Comparison of ENCODE assay signal across 9 cellular contexts in genomic region chr1:43545686-43546387, GRCh38. TPM values are rescaled to one million over a fixed set of nuclear protein-coding genes. Genes with fewer than 3 reads are reported as not detected.
DNase-seq lines count a peak whose midpoint lies in the region; ATAC-seq and TF ChIP-seq lines count a peak whose summit lies in the region.
"Had no signal": no experiment of that assay in that cellular context is flagged by ENCODE, and none has a peak within 500 bp of the region (broad histone marks: within the 10 kb centered on the region; RNA-seq: fewer than 3 reads in every experiment).

No MANE protein-coding gene starts in this region.

- no peak for TF ChIP-seq CTCF in Caco-2 (IDR thresholded peaks at IDR 0.05; ENCODE audit: insufficient read depth in 1 of 2, low read depth in 1 of 2, low read length in 1 of 2, severe bottlenecking in 1 of 2, unreplicated experiment in 1 of 2)

- ATAC-seq in HG02973 (IDR thresholded peaks at IDR 0.05; ENCODE audit: unreplicated experiment) (no peak), GM21528 (IDR thresholded peaks at IDR 0.05; ENCODE audit: low FRiP score, unreplicated experiment) (no peak)

- H3K4me1 ChIP-seq in Caco-2: peaks cover 75% of the 10 kb centered on the region
- peaks cover 96% of the 10 kb centered on the region for H3K4me1 ChIP-seq in mucosa of stomach (ENCODE audit: control insufficient read depth, insufficient read depth, low read length)

- peak overlapping the region; percentile 2 for H3K4me3 Mint-ChIP-seq in Caco-2 (ENCODE audit: unreplicated experiment)
- no peak overlapping the region for H3K4me3 Mint-ChIP-seq in activated CD4-positive, alpha-beta memory T cell treated with anti-CD3 and anti-CD28 coated beads for 36 hours
- H3K4me3 Mint-ChIP-seq: activated naive CD4-positive, alpha-beta T cell treated with anti-CD3 and anti-CD28 coated beads, Interleukin-2, amount 50 U/mL, for 24 hours had no signal

- no TSS peak for BruUV-seq in Caco-2 (replicated peaks; lab: Mats Ljungman, UMichigan)

- intact Hi-C loops in Caco-2 (cut with micrococcal nuclease; ENCODE audit: unreplicated experiment): no loop called here
- intact Hi-C loops in activated CD4-positive, alpha-beta memory T cell treated with anti-CD3 and anti-CD28 coated beads for 36 hours (cut with micrococcal nuclease): no loop called here

- peak; percentile 93 to 95 for DNase-seq in Caco-2
- peak; percentile 78 for DNase-seq in NCI-H1105 treated with DMSO at 0.1 percent for 48 hours (lab: John Stamatoyannopoulos, UW)
- peak; percentile 63 for DNase-seq in dermis blood vessel endothelial cell
- no peak for DNase-seq in kidney glomerular epithelial cell (lab: John Stamatoyannopoulos, UW)
- no peak for DNase-seq in activated CD4-positive, alpha-beta memory T cell treated with anti-CD3 and anti-CD28 coated beads for 36 hours

- no peaks in the 10 kb centered on the region for H3K9me3 Mint-ChIP-seq in Caco-2 (ENCODE audit: unreplicated experiment)
- H3K9me3 Mint-ChIP-seq in activated CD4-positive, alpha-beta memory T cell treated with anti-CD3 and anti-CD28 coated beads for 36 hours: no peaks in the 10 kb centered on the region
- H3K9me3 Mint-ChIP-seq: activated naive CD4-positive, alpha-beta T cell treated with anti-CD3 and anti-CD28 coated beads, Interleukin-2, amount 50 U/mL, for 24 hours had no signal

- H3K27ac Mint-ChIP-seq in Caco-2 (ENCODE audit: unreplicated experiment): peak overlapping the region; percentile 78
- H3K27ac Mint-ChIP-seq in activated CD4-positive, alpha-beta memory T cell treated with anti-CD3 and anti-CD28 coated beads for 36 hours: no peak overlapping the region
- H3K27ac Mint-ChIP-seq: activated naive CD4-positive, alpha-beta T cell treated with anti-CD3 and anti-CD28 coated beads, Interleukin-2, amount 50 U/mL, for 24 hours had no signal

- no peaks in the 10 kb centered on the region for H3K27me3 ChIP-seq in Caco-2 (replicated peaks; ENCODE audit: control insufficient read depth, insufficient read depth, low read length)
- no peaks in the 10 kb centered on the region for H3K27me3 ChIP-seq in mucosa of stomach (ENCODE audit: control insufficient read depth, insufficient read depth, low read length)

- peaks cover 65% of the 10 kb centered on the region for H3K4me1 Mint-ChIP-seq in Caco-2 (ENCODE audit: low read depth, unreplicated experiment)
- peaks cover 3% of the 10 kb centered on the region for H3K4me1 Mint-ChIP-seq in activated CD4-positive, alpha-beta memory T cell treated with anti-CD3 and anti-CD28 coated beads for 36 hours (ENCODE audit: low read depth)

- POLR2A ChIA-PET in Caco-2 (lab: Charles Lee): interaction anchor here (0.6 kb wide), 1 partner anchor 9 kb away, joined by 3 read pairs; no protein-coding TSS in a partner anchor
- POLR2A ChIA-PET in activated CD4-positive, alpha-beta memory T cell treated with anti-CD3 and anti-CD28 coated beads for 36 hours (lab: Charles Lee): no interaction called here

- H3K9ac ChIP-seq in mucosa of stomach (ENCODE audit: low read length): peak overlapping the region; percentile 54

- H3K27me3 Mint-ChIP-seq in Caco-2 (ENCODE audit: insufficient read depth, unreplicated experiment): no peaks in the 10 kb centered on the region
- H3K27me3 Mint-ChIP-seq in activated CD4-positive, alpha-beta memory T cell treated with anti-CD3 and anti-CD28 coated beads for 36 hours: peaks cover 7% of the 10 kb centered on the region

- peaks cover 27% of the 10 kb centered on the region for H3K36me3 Mint-ChIP-seq in Caco-2 (ENCODE audit: insufficient read depth, unreplicated experiment)
- no peaks in the 10 kb centered on the region for H3K36me3 Mint-ChIP-seq in activated CD4-positive, alpha-beta memory T cell treated with anti-CD3 and anti-CD28 coated beads for 36 hours
- H3K36me3 Mint-ChIP-seq: activated naive CD4-positive, alpha-beta T cell treated with anti-CD3 and anti-CD28 coated beads, Interleukin-2, amount 50 U/mL, for 24 hours had no signal

- H3K36me3 ChIP-seq in Caco-2 (ENCODE audit: control insufficient read depth, insufficient read depth, low read length) (no peaks in the 10 kb centered on the region), mucosa of stomach (ENCODE audit: control insufficient read depth, insufficient read depth, low read length) (no peaks in the 10 kb centered on the region)

- CTCF ChIA-PET in Caco-2 (lab: Charles Lee): no interaction called here
- CTCF ChIA-PET in activated CD4-positive, alpha-beta memory T cell treated with anti-CD3 and anti-CD28 coated beads for 36 hours (lab: Charles Lee): interaction anchor here (1.6 kb wide), 1 partner anchor 8 kb away, joined by 3 read pairs; no protein-coding TSS in a partner anchor

- H3K9me3 ChIP-seq in Caco-2: no peaks in the 10 kb centered on the region
- no peaks in the 10 kb centered on the region for H3K9me3 ChIP-seq in mucosa of stomach (ENCODE audit: control insufficient read depth, low read length)

- H3K4me3 ChIP-seq in Caco-2 (ENCODE audit: low read depth, low read length) (no peak overlapping the region), mucosa of stomach (ENCODE audit: low read length) (no peak overlapping the region)

RNA-seq across cellular contexts. Expression of gene PTPRF, which starts 15.2 kb away (rescaled TPM):
- total RNA-seq in Caco-2 (2022) (158 TPM in 2 replicates), dermis blood vessel endothelial cell (108 and 353 TPM in 2 replicates)
- total RNA-seq in activated CD4-positive, alpha-beta memory T cell treated with anti-CD3 and anti-CD28 coated beads for 36 hours: 1 to 10 TPM; 2.4 to 2.8 TPM

Comparison
In these comparisons a context has a peak if more than half of its experiments do, and no peak if none do; other contexts are left out.
1. DNase-seq: peak in Caco-2 (2 of 2), NCI-H1105 treated with DMSO at 0.1 percent for 48 hours (single experiment) and dermis blood vessel endothelial cell (single experiment); none in kidney glomerular epithelial cell (single experiment) and activated CD4-positive, alpha-beta memory T cell treated with anti-CD3 and anti-CD28 coated beads for 36 hours (single experiment).
2. RNA of gene PTPRF, which starts 15.2 kb away (total RNA-seq): 158 TPM in Caco-2 and 108 to 353 TPM in dermis blood vessel endothelial cell; 2.4 to 2.8 TPM in activated CD4-positive, alpha-beta memory T cell treated with anti-CD3 and anti-CD28 coated beads for 36 hours; every median in the first group is over 10 times any median in the second.